ENCODE assay signal across 8 cellular contexts in the genomic region with DNA sequence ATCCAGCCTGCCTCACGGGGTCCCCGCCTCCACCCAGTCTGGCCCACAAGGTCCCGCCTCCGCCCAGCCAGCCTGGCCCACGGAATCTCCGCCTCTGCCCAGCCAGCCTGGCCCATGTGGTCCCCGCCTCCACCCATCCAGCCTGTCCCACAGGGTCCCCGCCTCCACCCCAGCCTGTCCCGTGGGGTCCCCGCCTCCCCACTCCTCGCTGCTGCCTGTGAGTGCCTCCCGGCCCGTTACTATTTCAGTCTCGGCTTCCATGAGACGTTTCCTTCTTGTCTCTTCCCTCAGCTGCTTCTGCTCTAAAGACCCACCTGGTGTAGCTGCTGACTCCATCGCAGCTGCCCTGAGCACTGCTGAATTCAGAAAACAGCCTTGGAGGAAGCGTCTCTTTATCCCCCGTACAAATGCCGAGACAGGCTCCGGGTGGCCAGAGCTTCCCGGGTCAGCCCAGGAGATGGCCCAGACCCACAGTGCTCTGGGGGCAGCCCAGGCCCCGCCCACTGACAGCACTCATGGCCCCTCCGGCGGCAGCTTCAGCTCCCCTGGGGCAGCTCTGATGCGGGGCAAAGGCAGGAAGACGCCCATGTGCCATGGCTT.
A peak's percentile ranks its signal among the peaks of the same experiment; 100 is the strongest.
DNase-seq lines count a peak whose midpoint lies in the region; ATAC-seq and TF ChIP-seq lines count a peak whose summit lies in the region.

No MANE protein-coding gene starts in this region.

- no peak overlapping the region for H3K4me3 ChIP-seq in naive thymus-derived CD4-positive, alpha-beta T cell (ENCODE audit: low read length)
- no peak overlapping the region for H3K4me3 ChIP-seq in Caco-2 (ENCODE audit: low read depth, low read length)

- no peaks in the 10 kb centered on the region for H3K9me3 Mint-ChIP-seq in naive thymus-derived CD4-positive, alpha-beta T cell
- H3K9me3 Mint-ChIP-seq in Caco-2 (ENCODE audit: unreplicated experiment) = no peaks in the 10 kb centered on the region

- peaks cover 0 to 90% (median 17%) of the 10 kb centered on the region in 3 experiments for H3K36me3 ChIP-seq in naive thymus-derived CD4-positive, alpha-beta T cell (ENCODE audit: control insufficient read depth in 2 of 3, insufficient read depth in 3 of 3, low read length in 3 of 3)
- H3K36me3 ChIP-seq in Caco-2 (ENCODE audit: control insufficient read depth, insufficient read depth, low read length) = no peaks in the 10 kb centered on the region

- H3K4me3 Mint-ChIP-seq in T-helper 17 cell (peak overlapping the region; percentile 63), Caco-2 (ENCODE audit: unreplicated experiment) (no peak overlapping the region)
- no peak overlapping the region for H3K4me3 Mint-ChIP-seq in naive thymus-derived CD4-positive, alpha-beta T cell

- CTCF ChIA-PET in naive thymus-derived CD4-positive, alpha-beta T cell (lab: Charles Lee) = no interaction called here
- CTCF ChIA-PET in Caco-2 (lab: Charles Lee) = no interaction called here

- ATAC-seq in HG02852 (IDR thresholded peaks at IDR 0.05; ENCODE audit: unreplicated experiment) (peak; percentile 58), T-helper 17 cell (peak; percentile 44)
- peak; percentile 31 for ATAC-seq in naive thymus-derived CD4-positive, alpha-beta T cell

- H3K4me1 Mint-ChIP-seq in T-helper 17 cell (peaks cover 8% of the 10 kb centered on the region), Caco-2 (ENCODE audit: low read depth, unreplicated experiment) (no peaks in the 10 kb centered on the region)
- H3K4me1 Mint-ChIP-seq in naive thymus-derived CD4-positive, alpha-beta T cell = peaks cover 4 to 26% (median 8%) of the 10 kb centered on the region in 7 donors

- no TSS peak for BruUV-seq in Caco-2 (replicated peaks; lab: Mats Ljungman, UMichigan)

- H3K9me3 ChIP-seq in T-helper 17 cell (ENCODE audit: control insufficient read depth, low read length, poor library complexity, severe bottlenecking) (no peaks in the 10 kb centered on the region), Caco-2 (no peaks in the 10 kb centered on the region)
- H3K9me3 ChIP-seq in naive thymus-derived CD4-positive, alpha-beta T cell (ENCODE audit: control insufficient read depth in 2 of 3, low read length in 3 of 3) = no peaks in the 10 kb centered on the region

- intact Hi-C loops in naive thymus-derived CD4-positive, alpha-beta T cell (cut with micrococcal nuclease) = no loop called here
- intact Hi-C loops in Caco-2 (cut with micrococcal nuclease; ENCODE audit: unreplicated experiment) = no loop called here

- no peaks in the 10 kb centered on the region for H3K4me1 ChIP-seq in naive thymus-derived CD4-positive, alpha-beta T cell (ENCODE audit: control insufficient read depth in 2 of 2, insufficient read depth in 2 of 2, low read length in 2 of 2)
- H3K4me1 ChIP-seq in Caco-2 = no peaks in the 10 kb centered on the region

- no peak for TF ChIP-seq CTCF in Caco-2 (IDR thresholded peaks at IDR 0.05; ENCODE audit: insufficient read depth in 1 of 2, low read depth in 1 of 2, low read length in 1 of 2, severe bottlenecking in 1 of 2, unreplicated experiment in 1 of 2)

- no peak overlapping the region for H3K27ac ChIP-seq in naive thymus-derived CD4-positive, alpha-beta T cell (ENCODE audit: low read depth, low read length)

- H3K27me3 ChIP-seq in naive thymus-derived CD4-positive, alpha-beta T cell (ENCODE audit: control insufficient read depth in 2 of 2, insufficient read depth in 2 of 2, low read length in 2 of 2) = no peaks in the 10 kb centered on the region
- H3K27me3 ChIP-seq in Caco-2 (replicated peaks; ENCODE audit: control insufficient read depth, insufficient read depth, low read length) = no peaks in the 10 kb centered on the region

- POLR2A ChIA-PET in naive thymus-derived CD4-positive, alpha-beta T cell (lab: Charles Lee) = no interaction called here
- POLR2A ChIA-PET in Caco-2 (lab: Charles Lee) = no interaction called here

- DNase-seq in DMS153 (lab: John Stamatoyannopoulos, UW) (peak; percentile 8), DMS153 treated with DMSO at 0.1 percent for 48 hours (lab: John Stamatoyannopoulos, UW; ENCODE audit: unreplicated experiment) (no peak), T-helper 17 cell (no peak), NCI-H1092 (lab: John Stamatoyannopoulos, UW) (no peak), Caco-2 (no peak)
- DNase-seq in naive thymus-derived CD4-positive, alpha-beta T cell = no peak
- no peak for DNase-seq in stimulated activated CD4-positive, alpha-beta T cell treated with anti-CD3 and anti-CD28 coated beads, Interleukin-1b, Interleukin-23, amount 100 ng/mL, for 48 hours

- H3K27me3 Mint-ChIP-seq in T-helper 17 cell (no peaks in the 10 kb centered on the region), Caco-2 (ENCODE audit: insufficient read depth, unreplicated experiment) (no peaks in the 10 kb centered on the region)
- no peaks in the 10 kb centered on the region for H3K27me3 Mint-ChIP-seq in naive thymus-derived CD4-positive, alpha-beta T cell

- H3K27ac Mint-ChIP-seq in T-helper 17 cell (peak overlapping the region; percentile 79), Caco-2 (ENCODE audit: unreplicated experiment) (no peak overlapping the region)
- peak overlapping the region in 7 of 9 donors; percentile 16 to 78 (median 56) for H3K27ac Mint-ChIP-seq in naive thymus-derived CD4-positive, alpha-beta T cell

- H3K36me3 Mint-ChIP-seq in T-helper 17 cell (ENCODE audit: low read depth) (no peaks in the 10 kb centered on the region), Caco-2 (ENCODE audit: insufficient read depth, unreplicated experiment) (no peaks in the 10 kb centered on the region)
- H3K36me3 Mint-ChIP-seq in naive thymus-derived CD4-positive, alpha-beta T cell = peaks cover 0 to 23% (median 3%) of the 10 kb centered on the region in 5 donors
